In genomic region chr11:126026579-126026978, GRCh38 we compare ENCODE assay signal across 19 cellular contexts.
"Had no signal": no experiment of that assay in that cellular context is flagged by ENCODE, and none has a peak within 500 bp of the region (broad histone marks: within the 10 kb centered on the region; RNA-seq: fewer than 3 reads in every experiment).

No MANE protein-coding gene starts in this region.

- H3K4me1 ChIP-seq: tibial artery had no signal

- H3K27me3 ChIP-seq: tibial artery had no signal

- H3K36me3 ChIP-seq: tibial artery had no signal

- H3K4me3 ChIP-seq: tibial artery had no signal

- H3K27ac ChIP-seq: epithelial cell of prostate, tibial artery had no signal

- DNase-seq: activated CD4-positive, alpha-beta T cell treated with anti-CD3 and anti-CD28 coated beads, Interleukin-2, amount 50 U/mL, for 4 hours; activated CD8-positive, alpha-beta memory T cell treated with anti-CD3 and anti-CD28 coated beads for 24 hours; activated CD8-positive, alpha-beta memory T cell treated with anti-CD3 and anti-CD28 coated beads, Interleukin-2, amount 50 U/mL, for 4 hours; activated naive CD4-positive, alpha-beta T cell treated with Interleukin-2 at 50 U/mL for 16 hours; activated naive CD8-positive, alpha-beta T cell treated with anti-CD3 and anti-CD28 coated beads, Interleukin-2, amount 10 ng/mL, durations not matched to agents 7 days and 5 days; activated T-cell treated with anti-CD3 and anti-CD28 coated beads, Interleukin-2, amount 50 U/mL, for 24 hours; amniotic stem cell; cortex of kidney; endodermal cell; foreskin fibroblast; kidney; mammary epithelial cell; nucleus accumbens; stimulated activated CD4-positive, alpha-beta T cell treated with anti-CD3 and anti-CD28 coated beads, Interleukin-4, amount 100 ng/mL, for 24 hours; stimulated activated naive CD4-positive, alpha-beta T cell treated with Interleukin-2 at 50 U/mL for 16 hours; substantia nigra; T-helper 1 cell; tibial artery had no signal

- H3K9me3 ChIP-seq: tibial artery had no signal
